1 cellular context compared by ENCODE assay signal in genomic region chr9:131402073-131402472, GRCh38.
TF ChIP-seq lines count a peak whose summit lies in the region.

No MANE protein-coding gene starts in this region.

TF ChIP-seq in HEK293, 187 proteins besides CTCF, POLR2A, EP300 and RAD21 (continued from another document and continues in another):
- no peak for TF ChIP-seq PRDM2 (tag by site-specific recombination; IDR thresholded peaks at IDR 0.05; ENCODE audit: borderline replicate concordance)
- TF ChIP-seq ZNF48 (tag by site-specific recombination; IDR thresholded peaks at IDR 0.05) = no peak
- TF ChIP-seq ZNF561 (tag by site-specific recombination; IDR thresholded peaks at IDR 0.05; ENCODE audit: borderline replicate concordance) = no peak
- no peak for TF ChIP-seq ZIC2 (tag by site-specific recombination; IDR thresholded peaks at IDR 0.05)
- TF ChIP-seq SALL2 (tag by site-specific recombination; IDR thresholded peaks at IDR 0.05; ENCODE audit: borderline replicate concordance) = no peak
- TF ChIP-seq SCRT2 (tag by site-specific recombination; IDR thresholded peaks at IDR 0.05) = no peak
- peak; percentile 60 for TF ChIP-seq FEZF1 (tag by site-specific recombination; IDR thresholded peaks at IDR 0.05)
- no peak for TF ChIP-seq OSR2 (tag by site-specific recombination; IDR thresholded peaks at IDR 0.05)
- TF ChIP-seq ZNF558 (tag by site-specific recombination; IDR thresholded peaks at IDR 0.05) = no peak
- peak; percentile 11; the same call in 1 of the 2 replicates for TF ChIP-seq ZBTB17 (tag by site-specific recombination; IDR thresholded peaks at IDR 0.05)
- TF ChIP-seq ZNF10 (tag by site-specific recombination; IDR thresholded peaks at IDR 0.05) = no peak
- TF ChIP-seq ZNF544 (tag by site-specific recombination; IDR thresholded peaks at IDR 0.05) = no peak
- 0 out of 2 replicates have a peak, but pooled peaks have one; percentile 42 for TF ChIP-seq ZNF362 (tag by site-specific recombination; IDR thresholded peaks at IDR 0.05)
- no peak for TF ChIP-seq ZFP37 (tag by site-specific recombination; IDR thresholded peaks at IDR 0.05)
- no peak for TF ChIP-seq ZBTB1 (tag by site-specific recombination; IDR thresholded peaks at IDR 0.05)
- TF ChIP-seq GLIS2 (tag by site-specific recombination; IDR thresholded peaks at IDR 0.05) = 0 out of 2 replicates have a peak, but pooled peaks have one; percentile 12
- peak; percentile 62; the same call in 1 of the 2 replicates for TF ChIP-seq ZNF449 (tag by site-specific recombination; IDR thresholded peaks at IDR 0.05)
- no peak; the same call in 1 of the 2 replicates for TF ChIP-seq ZNF501 (tag by site-specific recombination; IDR thresholded peaks at IDR 0.05)
- no peak for TF ChIP-seq REPIN1 (tag by site-specific recombination; IDR thresholded peaks at IDR 0.05; ENCODE audit: low read depth)
- peak; percentile 55; the same call in 1 of the 2 replicates for TF ChIP-seq BCL11A (tag by site-specific recombination; IDR thresholded peaks at IDR 0.05; ENCODE audit: low read depth)
- no peak for TF ChIP-seq ZNF624 (tag by site-specific recombination; IDR thresholded peaks at IDR 0.05)
- TF ChIP-seq ZSCAN23 (tag by site-specific recombination; IDR thresholded peaks at IDR 0.05) = no peak
- peak; percentile 99 for TF ChIP-seq HIC1 (tag by site-specific recombination; IDR thresholded peaks at IDR 0.05)
- TF ChIP-seq ZSCAN5A (tag by site-specific recombination; IDR thresholded peaks at IDR 0.05) = no peak
- TF ChIP-seq ZNF791 (tag by site-specific recombination; IDR thresholded peaks at IDR 0.05) = no peak
- no peak; the same call in 1 of the 2 replicates for TF ChIP-seq SCRT1 (tag by site-specific recombination; IDR thresholded peaks at IDR 0.05; ENCODE audit: borderline replicate concordance)
- no peak for TF ChIP-seq ZNF398 (tag by site-specific recombination; IDR thresholded peaks at IDR 0.05)
- no peak for TF ChIP-seq ZNF121 (tag by site-specific recombination; IDR thresholded peaks at IDR 0.05)
- no peak for TF ChIP-seq ZNF23 (tag by site-specific recombination; IDR thresholded peaks at IDR 0.05; ENCODE audit: borderline replicate concordance)
- no peak for TF ChIP-seq ZNF658 (tag by site-specific recombination; IDR thresholded peaks at IDR 0.05)
- no peak for TF ChIP-seq MYNN (tag by site-specific recombination; IDR thresholded peaks at IDR 0.05; ENCODE audit: borderline replicate concordance)
- TF ChIP-seq GLIS1 (tag by site-specific recombination; IDR thresholded peaks at IDR 0.05) = 0 out of 2 replicates have a peak, but pooled peaks have one; percentile 30
- no peak for TF ChIP-seq AEBP2 (tag by site-specific recombination; IDR thresholded peaks at IDR 0.05; ENCODE audit: borderline replicate concordance)
- TF ChIP-seq SETDB1 (IDR thresholded peaks at IDR 0.05; ENCODE audit: insufficient read length, low read length) = no peak
- TF ChIP-seq SP3 (tag by site-specific recombination; IDR thresholded peaks at IDR 0.05) = no peak
- TF ChIP-seq ZSCAN30 (tag by site-specific recombination; IDR thresholded peaks at IDR 0.05) = peak; percentile 60
- TF ChIP-seq ZNF354C (tag by site-specific recombination; IDR thresholded peaks at IDR 0.05; ENCODE audit: borderline replicate concordance, low read depth) = no peak
- no peak for TF ChIP-seq ZNF138 (tag by site-specific recombination; IDR thresholded peaks at IDR 0.05; ENCODE audit: borderline replicate concordance)
- no peak for TF ChIP-seq TRIM28 (IDR thresholded peaks at IDR 0.05; ENCODE audit: borderline replicate concordance, low read length)
- no peak for TF ChIP-seq ZNF768 (tag by site-specific recombination; IDR thresholded peaks at IDR 0.05)
- peak; percentile 74; the same call in 1 of the 2 replicates for TF ChIP-seq YY1 (tag by site-specific recombination; IDR thresholded peaks at IDR 0.05)
- TF ChIP-seq ZNF530 (tag by site-specific recombination; IDR thresholded peaks at IDR 0.05; ENCODE audit: low read depth) = no peak
- no peak for TF ChIP-seq ZNF133 (tag by site-specific recombination; IDR thresholded peaks at IDR 0.05)
- peak; percentile 51; the same call in 1 of the 2 replicates for TF ChIP-seq ZNF391 (tag by site-specific recombination; IDR thresholded peaks at IDR 0.05; ENCODE audit: borderline replicate concordance, low read depth)
- peak; percentile 73 for TF ChIP-seq SP7 (tag by site-specific recombination; IDR thresholded peaks at IDR 0.05)
- TF ChIP-seq ZEB2 (tag by site-specific recombination; IDR thresholded peaks at IDR 0.05) = peak; percentile 88
- peak; percentile 43 for TF ChIP-seq ATF2 (tag by site-specific recombination; IDR thresholded peaks at IDR 0.05; ENCODE audit: low read depth)
- peak; percentile 41; the same call in 1 of the 2 replicates for TF ChIP-seq WT1 (tag by site-specific recombination; IDR thresholded peaks at IDR 0.05)
- no peak for TF ChIP-seq ZNF785 (tag by site-specific recombination; IDR thresholded peaks at IDR 0.05)
- no peak for TF ChIP-seq MZF1 (tag by site-specific recombination; IDR thresholded peaks at IDR 0.05; ENCODE audit: borderline replicate concordance)
- no peak for TF ChIP-seq ZNF423 (tag by site-specific recombination; IDR thresholded peaks at IDR 0.05)
- no peak for TF ChIP-seq ZNF211 (tag by site-specific recombination; IDR thresholded peaks at IDR 0.05; ENCODE audit: low read depth)
- no peak for TF ChIP-seq ZNF223 (tag by site-specific recombination; IDR thresholded peaks at IDR 0.05)
